In the genomic region with DNA sequence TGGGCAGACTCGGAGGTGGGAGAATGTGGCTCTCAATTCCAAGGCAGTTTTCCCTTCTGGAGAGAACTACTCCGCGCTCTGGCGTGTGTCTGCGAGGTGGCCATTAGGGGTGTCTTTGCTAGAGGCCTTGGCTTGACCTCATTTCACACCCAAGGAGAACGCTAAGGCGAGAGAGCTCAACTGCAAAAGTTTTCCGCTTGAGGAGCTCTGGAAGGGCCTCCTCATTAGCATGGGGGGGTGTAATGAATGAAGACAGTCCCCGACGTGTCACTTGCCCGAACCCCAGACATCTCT, we compare ENCODE assay signal across 8 cellular contexts. TPM values are rescaled to one million over a fixed set of nuclear protein-coding genes. Genes with fewer than 3 reads are reported as not detected.
DNase-seq lines count a peak whose midpoint lies in the region; ATAC-seq and TF ChIP-seq lines count a peak whose summit lies in the region.

No MANE protein-coding gene starts in this region.

- H3K36me3 Mint-ChIP-seq in endodermal cell (ENCODE audit: low read depth), result peaks cover 6% of the 10 kb centered on the region
- peaks cover 0 to 4% (median 0%) of the 10 kb centered on the region in 3 donors for H3K36me3 Mint-ChIP-seq in naive thymus-derived CD8-positive, alpha-beta T cell

- peak overlapping the region; percentile 95 for H3K4me3 Mint-ChIP-seq in endodermal cell
- H3K4me3 Mint-ChIP-seq in naive thymus-derived CD8-positive, alpha-beta T cell, result peak overlapping the region; percentile 92 to 100 (median 98)

- H3K27ac Mint-ChIP-seq in endodermal cell, result peak overlapping the region; percentile 98
- H3K27ac Mint-ChIP-seq in naive thymus-derived CD8-positive, alpha-beta T cell, result peak overlapping the region; percentile 95 to 99 (median 98)

- peak; percentile 34 for DNase-seq in activated CD8-positive, alpha-beta memory T cell treated with anti-CD3 and anti-CD28 coated beads, Interleukin-2, amount 50 U/mL, for 4 hours
- DNase-seq in activated CD8-positive, alpha-beta memory T cell treated with anti-CD3 and anti-CD28 coated beads for 24 hours, result no peak
- DNase-seq in SK-N-MC (ENCODE audit: low read depth, low spot score), result no peak
- DNase-seq in endodermal cell, result no peak
- peak in 4 of 10 donors; percentile 34 to 70 (median 60) for DNase-seq in naive thymus-derived CD8-positive, alpha-beta T cell
- no peak for DNase-seq in NCI-H1092 (lab: John Stamatoyannopoulos, UW)
- no peak for DNase-seq in SK-N-DZ (ENCODE audit: low spot score)

- H3K9me3 ChIP-seq in SK-N-MC (ENCODE audit: low read depth, low read length) (no peaks in the 10 kb centered on the region), endodermal cell (ENCODE audit: control insufficient read depth, low read length) (peaks cover 19% of the 10 kb centered on the region)

- H3K4me3 ChIP-seq in SK-N-MC (peak overlapping the region; percentile 81), endodermal cell (ENCODE audit: low read length) (peak overlapping the region; percentile 86)

- ATAC-seq in HG02642 (IDR thresholded peaks at IDR 0.05; ENCODE audit: poor library complexity, unreplicated experiment), result peak; percentile 24
- peak; percentile 10 to 13 for ATAC-seq in naive thymus-derived CD8-positive, alpha-beta T cell

- no peaks in the 10 kb centered on the region for H3K4me1 ChIP-seq in endodermal cell (ENCODE audit: control insufficient read depth, insufficient read depth, low read length)

- H3K27ac ChIP-seq in SK-N-MC, result peak overlapping the region; percentile 50; the same call in 1 of the 2 replicates
- H3K27ac ChIP-seq in endodermal cell (ENCODE audit: low read depth, low read length), result peak overlapping the region; percentile 98

- H3K27me3 Mint-ChIP-seq in endodermal cell (ENCODE audit: insufficient read depth), result no peaks in the 10 kb centered on the region
- no peaks in the 10 kb centered on the region for H3K27me3 Mint-ChIP-seq in naive thymus-derived CD8-positive, alpha-beta T cell

- H3K4me1 Mint-ChIP-seq in endodermal cell, result peaks cover 23% of the 10 kb centered on the region
- peaks cover 24 to 48% (median 38%) of the 10 kb centered on the region in 4 donors for H3K4me1 Mint-ChIP-seq in naive thymus-derived CD8-positive, alpha-beta T cell

- no peaks in the 10 kb centered on the region for H3K27me3 ChIP-seq in endodermal cell (ENCODE audit: control insufficient read depth, insufficient read depth, low read length, poor library complexity, severe bottlenecking)

- no peaks in the 10 kb centered on the region for H3K36me3 ChIP-seq in SK-N-MC (ENCODE audit: insufficient read depth, low read length)
- no peaks in the 10 kb centered on the region for H3K36me3 ChIP-seq in endodermal cell (ENCODE audit: control insufficient read depth, insufficient read depth, low read length)

- H3K9me3 Mint-ChIP-seq in endodermal cell, result peaks cover 32% of the 10 kb centered on the region
- H3K9me3 Mint-ChIP-seq in naive thymus-derived CD8-positive, alpha-beta T cell, result peaks cover 3 to 16% (median 7%) of the 10 kb centered on the region in 9 donors

- POLR2A ChIA-PET in naive thymus-derived CD8-positive, alpha-beta T cell (lab: Charles Lee), result interaction anchor here (0.6 to 2.3 kb wide), 5 partner anchors 10 to 1008 kb away, joined by 3 to 10 read pairs (median 6); a partner anchor contains a TSS

- no peak for TF ChIP-seq CTCF in endodermal cell (conservative IDR thresholded peaks at IDR 0.05)

- H3K9ac ChIP-seq in SK-N-MC (ENCODE audit: insufficient read length), result peak overlapping the region; percentile 55
- H3K9ac ChIP-seq in endodermal cell (ENCODE audit: extremely low read depth, low read length, poor library complexity, severe bottlenecking), result peak overlapping the region; percentile 95

- 0% methylated on average over 5 to 11 of the region's 11 CpGs for WGBS in endodermal cell (ENCODE audit: insufficient coverage in 1 of 2, insufficient read length in 1 of 2), 2 experiments

RNA-seq across cellular contexts. Expression of a gene that starts 0.7 kb away (rescaled TPM):
- total RNA-seq in endodermal cell, result 10 to 100 TPM; 71.1 to 78.0 TPM
- 76.5 TPM for polyA plus RNA-seq in endodermal cell (2013, experiment 1 of 2)
- 71.4 TPM for polyA plus RNA-seq in endodermal cell (2013, experiment 2 of 2)
- total RNA-seq in naive thymus-derived CD8-positive, alpha-beta T cell, result 10 to 100 TPM; 56.2 to 59.6 TPM
- polyA plus RNA-seq in naive thymus-derived CD8-positive, alpha-beta T cell, result 10 to 100 TPM; 49.1 to 78.4 (median 73.2) TPM
- 62.0 and 77.4 TPM in 2 replicates for polyA plus RNA-seq in SK-N-DZ (2014; cell fraction: cytosol; rRNA removed)
- 56.1 and 64.9 TPM in 2 replicates for polyA plus RNA-seq in SK-N-DZ (2014; cell fraction: nucleus; rRNA removed)
